ENCODE assay signal across 23 cellular contexts in genomic region chr11:71525188-71525937, GRCh38. TPM values are rescaled to one million over a fixed set of nuclear protein-coding genes. Genes with fewer than 3 reads are reported as not detected.
"Had no signal": no experiment of that assay in that cellular context is flagged by ENCODE, and none has a peak within 500 bp of the region (broad histone marks: within the 10 kb centered on the region; RNA-seq: fewer than 3 reads in every experiment).

No MANE protein-coding gene starts in this region.

- H3K4me3 ChIP-seq: breast epithelium had no signal

- H3K36me3 ChIP-seq: breast epithelium had no signal

- H3K27ac ChIP-seq: breast epithelium had no signal

- H3K27ac Mint-ChIP-seq: activated CD4-positive, alpha-beta memory T cell treated with anti-CD3 and anti-CD28 coated beads, Interleukin-2, amount 10 ng/mL, durations not matched to agents 7 days and 5 days; activated naive CD4-positive, alpha-beta T cell treated with anti-CD3 and anti-CD28 coated beads, Interleukin-2, amount 50 U/mL, for 24 hours; T-helper 17 cell; WTC11 had no signal

- H3K36me3 Mint-ChIP-seq: WTC11 had no signal

- H3K4me1 ChIP-seq: breast epithelium had no signal

- H3K4me3 Mint-ChIP-seq: activated CD4-positive, alpha-beta memory T cell treated with anti-CD3 and anti-CD28 coated beads, Interleukin-2, amount 10 ng/mL, durations not matched to agents 7 days and 5 days; activated naive CD4-positive, alpha-beta T cell treated with anti-CD3 and anti-CD28 coated beads, Interleukin-2, amount 50 U/mL, for 24 hours; T-helper 17 cell; WTC11 had no signal

- H3K4me1 Mint-ChIP-seq: activated CD4-positive, alpha-beta memory T cell treated with anti-CD3 and anti-CD28 coated beads, Interleukin-2, amount 10 ng/mL, durations not matched to agents 7 days and 5 days; activated naive CD4-positive, alpha-beta T cell treated with anti-CD3 and anti-CD28 coated beads, Interleukin-2, amount 50 U/mL, for 24 hours; T-helper 17 cell had no signal

- H3K27me3 ChIP-seq: breast epithelium had no signal

- DNase-seq: activated CD4-positive, alpha-beta memory T cell treated with anti-CD3 and anti-CD28 coated beads, Interleukin-2, amount 10 ng/mL, durations not matched to agents 7 days and 5 days; activated CD4-positive, alpha-beta T cell treated with anti-CD3 and anti-CD28 coated beads for 1 hour; activated CD4-positive, alpha-beta T cell treated with anti-CD3 and anti-CD28 coated beads, Interleukin-2, amount 50 U/mL, for 1 hour; activated CD8-positive, alpha-beta memory T cell treated with anti-CD3 and anti-CD28 coated beads, Interleukin-2, amount 50 U/mL, for 48 hours; activated T-cell treated with anti-CD3 and anti-CD28 coated beads, Interleukin-2, amount 50 U/mL, for 1 hour; caudate nucleus; Karpas-422; MM.1S; NCI-H1105 treated with DMSO at 0.1 percent for 48 hours; NCI-H1436 treated with DMSO at 0.1 percent for 48 hours; NCI-H187; NCI-H2081; NCI-H510A treated with DMSO at 0.1 percent for 48 hours; NCI-H69; SHP77 treated with DMSO at 0.1 percent for 48 hours; T-helper 17 cell; T-helper 9 cell had no signal

- ATAC-seq: T-helper 17 cell, WTC11 had no signal

RNA-seq across cellular contexts. Expression of gene KRTAP5-7, which starts 1.7 kb away (rescaled TPM):
- total RNA-seq: activated CD4-positive, alpha-beta memory T cell treated with anti-CD3 and anti-CD28 coated beads, Interleukin-2, amount 10 ng/mL, durations not matched to agents 7 days and 5 days; T-helper 17 cell had no signal

RNA-seq across cellular contexts. Expression of gene KRTAP5-8, which starts 12.5 kb away (rescaled TPM):
- total RNA-seq: activated CD4-positive, alpha-beta memory T cell treated with anti-CD3 and anti-CD28 coated beads, Interleukin-2, amount 10 ng/mL, durations not matched to agents 7 days and 5 days; cerebellum; WTC11 had no signal

RNA-seq across cellular contexts. Expression of gene KRTAP5-9, which starts 22.9 kb away (rescaled TPM):
- total RNA-seq: activated CD4-positive, alpha-beta memory T cell treated with anti-CD3 and anti-CD28 coated beads, Interleukin-2, amount 10 ng/mL, durations not matched to agents 7 days and 5 days; cerebellum; SK-MEL-5; T-helper 17 cell; WTC11 had no signal

RNA-seq across cellular contexts. Expression of gene KRTAP5-10, which starts 40.0 kb away (rescaled TPM):
- total RNA-seq: aorta, breast epithelium, cerebellum, T-helper 17 cell, WTC11 had no signal

RNA-seq across cellular contexts. Expression of gene KRTAP5-11, which starts 57.3 kb away (rescaled TPM):
- total RNA-seq: activated CD4-positive, alpha-beta memory T cell treated with anti-CD3 and anti-CD28 coated beads, Interleukin-2, amount 10 ng/mL, durations not matched to agents 7 days and 5 days; aorta; breast epithelium; cerebellum; SK-MEL-5; T-helper 17 cell; WTC11 had no signal
